ENCODE assay signal across 9 cellular contexts in the genomic region with DNA sequence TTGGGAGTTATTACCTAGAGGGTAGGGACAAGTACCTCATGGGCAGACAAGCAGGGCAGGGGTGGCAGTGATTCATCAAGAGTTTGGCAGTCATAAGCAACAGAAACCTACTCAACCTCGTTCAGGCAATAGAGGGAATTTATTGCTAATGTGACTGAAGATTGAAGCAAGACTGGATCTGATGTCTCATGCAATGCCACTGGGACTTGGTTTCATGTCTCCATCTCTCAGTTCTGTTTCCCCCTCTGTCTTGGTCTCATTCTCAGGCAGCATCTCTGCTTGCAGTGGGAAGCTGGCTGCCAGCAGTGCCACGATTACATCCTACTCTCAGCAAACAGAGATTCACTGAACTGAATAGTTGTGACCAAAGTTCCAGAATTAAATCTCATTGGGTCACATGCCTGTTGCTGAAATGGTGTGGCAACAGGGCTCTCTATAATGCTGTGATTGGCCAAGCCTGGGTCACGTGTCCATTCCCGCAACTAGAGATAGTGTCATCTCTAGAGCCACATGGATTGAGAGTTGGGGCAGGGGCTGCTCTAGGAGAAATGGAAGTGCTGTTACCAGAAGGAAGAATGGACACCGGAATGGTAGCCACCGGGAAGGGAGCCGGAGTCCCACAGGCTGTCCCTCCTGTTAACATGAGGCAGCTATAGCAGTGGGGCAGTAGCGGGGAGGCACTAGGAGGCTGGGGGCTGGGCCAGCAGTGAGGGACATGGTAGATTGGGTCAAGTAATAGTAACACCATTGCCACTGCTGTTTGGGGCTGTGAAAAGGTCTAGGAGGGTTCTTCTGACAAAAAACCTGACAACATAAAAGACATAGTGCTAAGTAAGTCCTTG.
DNase-seq lines count a peak whose midpoint lies in the region.
"Had no signal": no experiment of that assay in that cellular context is flagged by ENCODE, and none has a peak within 500 bp of the region (broad histone marks: within the 10 kb centered on the region; RNA-seq: fewer than 3 reads in every experiment).

No MANE protein-coding gene starts in this region.

- H3K27ac Mint-ChIP-seq in T-helper 2 cell treated with Interferon-gamma antibody and Interleukin-4, amounts not matched to agents 5 μg/mL and 100 μg/mL, for 36 hours: peak overlapping the region; percentile 77
- peak overlapping the region; percentile 90 for H3K27ac Mint-ChIP-seq in stimulated activated naive CD8-positive, alpha-beta T cell treated with anti-CD3 and anti-CD28 coated beads, Interleukin-15, Interleukin-2, amounts not matched to agents 100 ng/mL and 50 ng/mL, for 24 hours

- peaks cover 9% of the 10 kb centered on the region for H3K36me3 Mint-ChIP-seq in T-helper 2 cell treated with Interferon-gamma antibody and Interleukin-4, amounts not matched to agents 5 μg/mL and 100 μg/mL, for 36 hours (ENCODE audit: low read depth)
- H3K36me3 Mint-ChIP-seq in stimulated activated naive CD8-positive, alpha-beta T cell treated with anti-CD3 and anti-CD28 coated beads, Interleukin-15, Interleukin-2, amounts not matched to agents 100 ng/mL and 50 ng/mL, for 24 hours (ENCODE audit: low read depth): peaks cover 8% of the 10 kb centered on the region

- peak overlapping the region; percentile 27 for H3K4me3 Mint-ChIP-seq in T-helper 2 cell treated with Interferon-gamma antibody and Interleukin-4, amounts not matched to agents 5 μg/mL and 100 μg/mL, for 36 hours
- no peak overlapping the region for H3K4me3 Mint-ChIP-seq in stimulated activated naive CD8-positive, alpha-beta T cell treated with anti-CD3 and anti-CD28 coated beads, Interleukin-15, Interleukin-2, amounts not matched to agents 100 ng/mL and 50 ng/mL, for 24 hours

- no peaks in the 10 kb centered on the region for H3K27me3 Mint-ChIP-seq in T-helper 2 cell treated with Interferon-gamma antibody and Interleukin-4, amounts not matched to agents 5 μg/mL and 100 μg/mL, for 36 hours (ENCODE audit: low read depth)
- no peaks in the 10 kb centered on the region for H3K27me3 Mint-ChIP-seq in stimulated activated naive CD8-positive, alpha-beta T cell treated with anti-CD3 and anti-CD28 coated beads, Interleukin-15, Interleukin-2, amounts not matched to agents 100 ng/mL and 50 ng/mL, for 24 hours

- peaks cover 6% of the 10 kb centered on the region for H3K9me3 Mint-ChIP-seq in T-helper 2 cell treated with Interferon-gamma antibody and Interleukin-4, amounts not matched to agents 5 μg/mL and 100 μg/mL, for 36 hours
- H3K9me3 Mint-ChIP-seq in stimulated activated naive CD8-positive, alpha-beta T cell treated with anti-CD3 and anti-CD28 coated beads, Interleukin-15, Interleukin-2, amounts not matched to agents 100 ng/mL and 50 ng/mL, for 24 hours: peaks cover 5% of the 10 kb centered on the region

- peaks cover 36% of the 10 kb centered on the region for H3K4me1 Mint-ChIP-seq in T-helper 2 cell treated with Interferon-gamma antibody and Interleukin-4, amounts not matched to agents 5 μg/mL and 100 μg/mL, for 36 hours (ENCODE audit: low read depth)
- H3K4me1 Mint-ChIP-seq in stimulated activated naive CD8-positive, alpha-beta T cell treated with anti-CD3 and anti-CD28 coated beads, Interleukin-15, Interleukin-2, amounts not matched to agents 100 ng/mL and 50 ng/mL, for 24 hours (ENCODE audit: low read depth): peaks cover 60% of the 10 kb centered on the region

- peak; percentile 70 for DNase-seq in activated effector memory CD4-positive, alpha-beta T cell treated with anti-CD3 and anti-CD28 coated beads, Interleukin-2, amount 50 U/mL, for 16 hours
- DNase-seq in activated effector memory CD4-positive, alpha-beta T cell treated with Interleukin-2 at 50 U/mL for 16 hours: no peak
- peak; percentile 63 for DNase-seq in T-helper 2 cell treated with Interferon-gamma antibody and Interleukin-4, amounts not matched to agents 5 μg/mL and 100 μg/mL, for 36 hours (ENCODE audit: low spot score)
- DNase-seq in fibroblast of peridontal ligament (ENCODE audit: extremely low read depth) (peak; percentile 50), NCI-H1105 (lab: John Stamatoyannopoulos, UW) (no peak), NCI-H2171 (lab: John Stamatoyannopoulos, UW) (no peak), NCI-H510A treated with DMSO at 0.1 percent for 48 hours (lab: John Stamatoyannopoulos, UW) (no peak)
- DNase-seq: effector CD4-positive, alpha-beta T cell had no signal

Comparison
In these comparisons a context has a peak if more than half of its experiments do, and no peak if none do; other contexts are left out.
1. DNase-seq: peak in activated effector memory CD4-positive, alpha-beta T cell treated with anti-CD3 and anti-CD28 coated beads, Interleukin-2, amount 50 U/mL, for 16 hours (single experiment), T-helper 2 cell treated with Interferon-gamma antibody and Interleukin-4, amounts not matched to agents 5 μg/mL and 100 μg/mL, for 36 hours (single experiment) and fibroblast of peridontal ligament (single experiment); none in activated effector memory CD4-positive, alpha-beta T cell treated with Interleukin-2 at 50 U/mL for 16 hours (single experiment), NCI-H1105 (single experiment), NCI-H2171 (single experiment) and NCI-H510A treated with DMSO at 0.1 percent for 48 hours (single experiment).